In genomic region chr5:115599502-115599901, GRCh38 we compare ENCODE assay signal across 9 cellular contexts. TPM values are rescaled to one million over a fixed set of nuclear protein-coding genes. Genes with fewer than 3 reads are reported as not detected.
DNase-seq lines count a peak whose midpoint lies in the region; ATAC-seq and TF ChIP-seq lines count a peak whose summit lies in the region.
"Had no signal": no experiment of that assay in that cellular context is flagged by ENCODE, and none has a peak within 500 bp of the region (broad histone marks: within the 10 kb centered on the region; RNA-seq: fewer than 3 reads in every experiment).

No MANE protein-coding gene starts in this region.

- H3K4me1 ChIP-seq in neural progenitor cell = peaks cover 21% of the 10 kb centered on the region

- H3K4me1 Mint-ChIP-seq in stimulated activated naive B cell treated with anti-CD40 and anti-IgM and Interleukin-4, amounts not matched to agents 10 μg/mL and 1 μg/mL and 100 μg/mL, for 72 hours = peaks cover 26 to 40% of the 10 kb centered on the region in 2 donors
- H3K4me1 Mint-ChIP-seq in neural progenitor cell = peaks cover 10% of the 10 kb centered on the region

- no peak overlapping the region for H3K9ac ChIP-seq in neural progenitor cell

- H3K27ac Mint-ChIP-seq in stimulated activated naive B cell treated with anti-CD40 and anti-IgM and Interleukin-4, amounts not matched to agents 10 μg/mL and 1 μg/mL and 100 μg/mL, for 72 hours = peak overlapping the region; percentile 2
- H3K27ac Mint-ChIP-seq in neural progenitor cell = no peak overlapping the region
- H3K27ac Mint-ChIP-seq in activated naive CD4-positive, alpha-beta T cell treated with anti-CD3 and anti-CD28 coated beads, Interleukin-2, amount 50 U/mL, for 72 hours = no peak overlapping the region

- H3K4me2 ChIP-seq in neural progenitor cell = no peak overlapping the region

- H3K9me3 Mint-ChIP-seq in stimulated activated naive B cell treated with anti-CD40 and anti-IgM and Interleukin-4, amounts not matched to agents 10 μg/mL and 1 μg/mL and 100 μg/mL, for 72 hours = no peaks in the 10 kb centered on the region
- peaks cover 8% of the 10 kb centered on the region for H3K9me3 Mint-ChIP-seq in neural progenitor cell
- no peaks in the 10 kb centered on the region for H3K9me3 Mint-ChIP-seq in activated naive CD4-positive, alpha-beta T cell treated with anti-CD3 and anti-CD28 coated beads, Interleukin-2, amount 50 U/mL, for 72 hours

- H3K36me3 Mint-ChIP-seq in stimulated activated naive B cell treated with anti-CD40 and anti-IgM and Interleukin-4, amounts not matched to agents 10 μg/mL and 1 μg/mL and 100 μg/mL, for 72 hours = peaks cover 12 to 25% of the 10 kb centered on the region in 2 donors
- H3K36me3 Mint-ChIP-seq in neural progenitor cell = peaks cover 15% of the 10 kb centered on the region
- peaks cover 0 to 10% of the 10 kb centered on the region in 2 donors for H3K36me3 Mint-ChIP-seq in activated naive CD4-positive, alpha-beta T cell treated with anti-CD3 and anti-CD28 coated beads, Interleukin-2, amount 50 U/mL, for 72 hours

- ATAC-seq in GM19455 (IDR thresholded peaks at IDR 0.05; ENCODE audit: unreplicated experiment) = peak; percentile 35
- peak; percentile 42 for ATAC-seq in HG03575 (IDR thresholded peaks at IDR 0.05; ENCODE audit: extremely low read depth, insufficient number of reproducible peaks, low FRiP score, unreplicated experiment)
- peak; percentile 33 to 45 for ATAC-seq in stimulated activated naive B cell treated with anti-CD40 and anti-IgM and Interleukin-4, amounts not matched to agents 10 μg/mL and 1 μg/mL and 100 μg/mL, for 72 hours (replicated peaks)
- no peak for ATAC-seq in activated naive CD4-positive, alpha-beta T cell treated with anti-CD3 and anti-CD28 coated beads, Interleukin-2, amount 50 U/mL, for 72 hours

- no peaks in the 10 kb centered on the region for H3K27me3 ChIP-seq in neural progenitor cell

- H3K4me3 ChIP-seq in AG10803 (ENCODE audit: low read length) (peak overlapping the region; percentile 22; the same call in 1 of the 2 replicates), fibroblast of pulmonary artery (replicated peaks; ENCODE audit: low read depth, low read length) (no peak overlapping the region), neural progenitor cell (no peak overlapping the region)

- peaks cover 16% of the 10 kb centered on the region for H3F3A ChIP-seq in neural progenitor cell (ENCODE audit: low read depth)

- peak overlapping the region; percentile 23 to 52 for H3K4me3 Mint-ChIP-seq in stimulated activated naive B cell treated with anti-CD40 and anti-IgM and Interleukin-4, amounts not matched to agents 10 μg/mL and 1 μg/mL and 100 μg/mL, for 72 hours
- no peak overlapping the region for H3K4me3 Mint-ChIP-seq in neural progenitor cell

- H2AFZ ChIP-seq in neural progenitor cell (replicated peaks) = no peak overlapping the region

- 0 out of 2 replicates have a peak, but pooled peaks have one; percentile 7 for TF ChIP-seq CTCF in AG10803 (conservative IDR thresholded peaks at IDR 0.05; ENCODE audit: low read length)
- no peak for TF ChIP-seq CTCF in fibroblast of pulmonary artery (IDR thresholded peaks at IDR 0.05; ENCODE audit: low read length, missing control alignments)
- no peak for TF ChIP-seq CTCF in neural progenitor cell (IDR thresholded peaks at IDR 0.05)

- H4K20me1 ChIP-seq in neural progenitor cell (ENCODE audit: low read depth) = peaks cover 3% of the 10 kb centered on the region

- no peaks in the 10 kb centered on the region for H3K36me3 ChIP-seq in neural progenitor cell

- DNase-seq in AG10803 (ENCODE audit: low read depth) = peak; percentile 69
- DNase-seq in fibroblast of pulmonary artery (ENCODE audit: low read depth) = peak; percentile 57
- no peak for DNase-seq in stimulated activated naive B cell treated with anti-CD40 and anti-IgM and Interleukin-4, amounts not matched to agents 10 μg/mL and 1 μg/mL and 100 μg/mL, for 72 hours
- DNase-seq in mesenteric fat pad (ENCODE audit: low spot score) = no peak
- DNase-seq in neural progenitor cell (ENCODE audit: low spot score) = no peak
- DNase-seq in activated naive CD4-positive, alpha-beta T cell treated with anti-CD3 and anti-CD28 coated beads, Interleukin-2, amount 50 U/mL, for 72 hours (ENCODE audit: low spot score in 2 of 2) = no peak

- no peak overlapping the region for H3K27ac ChIP-seq in neural progenitor cell
- H3K27ac ChIP-seq: VCaP had no signal

- no peaks in the 10 kb centered on the region for H3K27me3 Mint-ChIP-seq in stimulated activated naive B cell treated with anti-CD40 and anti-IgM and Interleukin-4, amounts not matched to agents 10 μg/mL and 1 μg/mL and 100 μg/mL, for 72 hours
- H3K27me3 Mint-ChIP-seq in neural progenitor cell (ENCODE audit: insufficient read depth, low read depth) = no peaks in the 10 kb centered on the region

- no peaks in the 10 kb centered on the region for H3K79me2 ChIP-seq in neural progenitor cell (ENCODE audit: low read depth)

- no peaks in the 10 kb centered on the region for H3K9me3 ChIP-seq in neural progenitor cell (ENCODE audit: low read depth)

RNA-seq across cellular contexts. Expression of gene TICAM2, which starts 2.8 kb away (rescaled TPM):
- total RNA-seq in mesenteric fat pad (6.3 TPM), neural progenitor cell (ENCODE audit: low replicate concordance) (0.03 TPM in 1 of 2 replicates, not detected in the other)
- total RNA-seq in activated naive CD4-positive, alpha-beta T cell treated with anti-CD3 and anti-CD28 coated beads, Interleukin-2, amount 50 U/mL, for 72 hours = under 1 TPM; 0.66 to 0.91 TPM

RNA-seq across cellular contexts. Expression of gene TMED7, which starts 26.3 kb away (rescaled TPM):
- total RNA-seq in mesenteric fat pad = 82.8 TPM
- total RNA-seq in neural progenitor cell (ENCODE audit: low replicate concordance) = 72.4 and 112 TPM in 2 replicates
- total RNA-seq in activated naive CD4-positive, alpha-beta T cell treated with anti-CD3 and anti-CD28 coated beads, Interleukin-2, amount 50 U/mL, for 72 hours = 10 to 100 TPM; 33.1 to 38.4 TPM

RNA-seq across cellular contexts. Expression of gene FEM1C, which starts 54.9 kb away (rescaled TPM):
- total RNA-seq in mesenteric fat pad (25.2 TPM), neural progenitor cell (ENCODE audit: low replicate concordance) (20.2 and 28.7 TPM in 2 replicates)
- total RNA-seq in activated naive CD4-positive, alpha-beta T cell treated with anti-CD3 and anti-CD28 coated beads, Interleukin-2, amount 50 U/mL, for 72 hours = 10 to 100 TPM; 13.7 TPM

Comparison
In these comparisons a context has a peak if more than half of its experiments do, and no peak if none do; other contexts are left out.
1. DNase-seq: peak in AG10803 (single experiment) and fibroblast of pulmonary artery (single experiment); none in stimulated activated naive B cell treated with anti-CD40 and anti-IgM and Interleukin-4, amounts not matched to agents 10 μg/mL and 1 μg/mL and 100 μg/mL, for 72 hours (single experiment), mesenteric fat pad (single experiment), neural progenitor cell (single experiment) and activated naive CD4-positive, alpha-beta T cell treated with anti-CD3 and anti-CD28 coated beads, Interleukin-2, amount 50 U/mL, for 72 hours (0 of 2).
2. ATAC-seq: peak in GM19455 (single experiment), HG03575 (single experiment) and stimulated activated naive B cell treated with anti-CD40 and anti-IgM and Interleukin-4, amounts not matched to agents 10 μg/mL and 1 μg/mL and 100 μg/mL, for 72 hours (2 of 2); none in activated naive CD4-positive, alpha-beta T cell treated with anti-CD3 and anti-CD28 coated beads, Interleukin-2, amount 50 U/mL, for 72 hours (0 of 2).